ENCODE assay signal across 1 cellular context in genomic region chr17:77462553-77463497, GRCh38.
TF ChIP-seq lines count a peak whose summit lies in the region.

No MANE protein-coding gene starts in this region.

TF ChIP-seq in liver, 16 proteins besides CTCF, POLR2A, EP300 and RAD21 (continued from another document):
- TF ChIP-seq REST (IDR thresholded peaks at IDR 0.05), result no peak
- TF ChIP-seq RXRA (IDR thresholded peaks at IDR 0.05), result no peak
- TF ChIP-seq JUND (IDR thresholded peaks at IDR 0.05), result no peak
- TF ChIP-seq EGR1 (IDR thresholded peaks at IDR 0.05; ENCODE audit: low read depth in 2 of 2), result no peak
- TF ChIP-seq ATF3 (IDR thresholded peaks at IDR 0.05), result no peak
- TF ChIP-seq FOXA2 (IDR thresholded peaks at IDR 0.05), result no peak
- TF ChIP-seq FOXA1 (IDR thresholded peaks at IDR 0.05), result no peak
- TF ChIP-seq GABPA (IDR thresholded peaks at IDR 0.05 in 1 of 2, conservative IDR thresholded peaks at IDR 0.05 in 1 of 2), result no peak
- no peak for TF ChIP-seq YY1 (IDR thresholded peaks at IDR 0.05)
